Comparison of ENCODE assay signal across 20 cellular contexts in the genomic region with DNA sequence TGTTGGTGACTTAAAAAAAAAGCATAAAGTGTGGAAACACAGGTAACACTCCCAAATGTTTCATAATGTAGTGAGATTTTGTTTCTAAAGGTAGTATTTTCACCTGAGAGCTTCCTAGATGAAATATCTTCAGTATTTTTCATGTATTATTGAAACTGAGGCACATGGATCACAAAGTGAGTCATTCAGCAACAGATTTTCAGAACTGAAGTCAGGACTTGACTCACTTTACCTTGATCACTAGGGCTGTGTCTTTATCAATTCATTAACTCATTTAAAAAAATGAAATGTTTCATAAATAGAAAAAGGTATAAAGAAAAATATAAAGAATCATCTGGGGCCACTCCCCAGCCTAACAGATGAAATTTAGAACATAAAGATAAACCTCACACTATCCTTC.
DNase-seq lines count a peak whose midpoint lies in the region; ATAC-seq and TF ChIP-seq lines count a peak whose summit lies in the region.
"Had no signal": no experiment of that assay in that cellular context is flagged by ENCODE, and none has a peak within 500 bp of the region (broad histone marks: within the 10 kb centered on the region; RNA-seq: fewer than 3 reads in every experiment).

No MANE protein-coding gene starts in this region.

- H3K4me3 ChIP-seq in SJSA1 (no peak overlapping the region; the same call in 1 of the 2 replicates), esophagus squamous epithelium (peak overlapping the region; percentile 24 to 54 (median 42)), spleen (peak overlapping the region in 5 of 8 donors; percentile 29 to 62 (median 39)), BE2C (ENCODE audit: low read depth, low read length) (no peak overlapping the region)
- H3K4me3 ChIP-seq: uterus had no signal

- peak overlapping the region; percentile 90 for H3K27ac ChIP-seq in SJSA1
- H3K27ac ChIP-seq in esophagus squamous epithelium: peak overlapping the region in 3 of 4 donors; percentile 78 to 87 (median 86)
- H3K27ac ChIP-seq in spleen: peak overlapping the region in 5 of 8 donors; percentile 3 to 79 (median 76)

- no peak overlapping the region for H3K4me3 Mint-ChIP-seq in activated naive CD8-positive, alpha-beta T cell treated with anti-CD3 and anti-CD28 coated beads for 36 hours
- H3K4me3 Mint-ChIP-seq in activated naive CD8-positive, alpha-beta T cell treated with anti-CD3 and anti-CD28 coated beads, Interleukin-2, amount 50 U/mL, for 24 hours: no peak overlapping the region
- H3K4me3 Mint-ChIP-seq: activated B cell treated with CpG ODN at 0.5 μM for 24 hours; activated naive CD4-positive, alpha-beta T cell treated with anti-CD3 and anti-CD28 coated beads for 36 hours; T-cell had no signal

- DNase-seq in activated naive CD8-positive, alpha-beta T cell treated with anti-CD3 and anti-CD28 coated beads for 36 hours: no peak
- no peak for DNase-seq in activated naive CD8-positive, alpha-beta T cell treated with anti-CD3 and anti-CD28 coated beads, Interleukin-2, amount 50 U/mL, for 24 hours
- DNase-seq in SJSA1 (ENCODE audit: low read depth in 1 of 2, low spot score in 2 of 2): no peak
- no peak for DNase-seq in esophagus squamous epithelium (lab: John Stamatoyannopoulos, UW)
- no peak for DNase-seq in spleen
- no peak for DNase-seq in BE2C
- no peak for DNase-seq in activated CD8-positive, alpha-beta memory T cell treated with anti-CD3 and anti-CD28 coated beads, Interleukin-2, amount 50 U/mL, for 48 hours
- DNase-seq: activated B cell treated with CpG ODN at 0.5 μM for 24 hours; activated naive CD4-positive, alpha-beta T cell treated with anti-CD3 and anti-CD28 coated beads for 36 hours; effector CD4-positive, alpha-beta T cell; foreskin melanocyte; mesendoderm; NCI-H2029; NCI-H510A; nucleus accumbens; stimulated activated CD4-positive, alpha-beta T cell treated with anti-CD3 and anti-CD28 coated beads, Interleukin-12 subunit alpha, Interleukin-12 subunit beta, amount 100 ng/mL, for 4 hours; T-cell; uterus had no signal

- ATAC-seq in activated naive CD8-positive, alpha-beta T cell treated with anti-CD3 and anti-CD28 coated beads, Interleukin-2, amount 50 U/mL, for 24 hours: no peak
- no peak for ATAC-seq in HG02884 (IDR thresholded peaks at IDR 0.05; ENCODE audit: unreplicated experiment)
- ATAC-seq: T-cell had no signal

- TF ChIP-seq CTCF in esophagus squamous epithelium (IDR thresholded peaks at IDR 0.05) (no peak), spleen (IDR thresholded peaks at IDR 0.05 in 8 of 11, conservative IDR thresholded peaks at IDR 0.05 in 3 of 11) (no peak), BE2C (IDR thresholded peaks at IDR 0.05; ENCODE audit: low read depth, low read length) (no peak)

- intact Hi-C loops in esophagus squamous epithelium (cut with DNase I): no loop called here
- intact Hi-C loops in spleen (cut with DNase I; ENCODE audit: low total_unique reads): no loop called here

- H3K36me3 ChIP-seq in SJSA1 (0 out of 2 replicates have a peak, but pooled peaks cover 3% of the 10 kb centered on the region), esophagus squamous epithelium (peaks cover 0 to 8% (median 0%) of the 10 kb centered on the region in 3 donors), spleen (peaks cover 0 to 12% (median 0%) of the 10 kb centered on the region in 6 donors), BE2C (no peaks in the 10 kb centered on the region)
- H3K36me3 ChIP-seq: uterus had no signal

- no peaks in the 10 kb centered on the region for H3K27me3 Mint-ChIP-seq in activated naive CD8-positive, alpha-beta T cell treated with anti-CD3 and anti-CD28 coated beads for 36 hours
- H3K27me3 Mint-ChIP-seq in activated naive CD8-positive, alpha-beta T cell treated with anti-CD3 and anti-CD28 coated beads, Interleukin-2, amount 50 U/mL, for 24 hours: no peaks in the 10 kb centered on the region
- H3K27me3 Mint-ChIP-seq: activated B cell treated with CpG ODN at 0.5 μM for 24 hours; stimulated activated naive CD8-positive, alpha-beta T cell treated with anti-CD3 and anti-CD28 coated beads, Interleukin-15, Interleukin-2, amounts not matched to agents 100 ng/mL and 50 ng/mL, for 24 hours; T-cell had no signal

- H3K4me1 ChIP-seq in SJSA1 (replicated peaks) (peaks cover 34% of the 10 kb centered on the region), esophagus squamous epithelium (peaks cover 0 to 56% (median 11%) of the 10 kb centered on the region in 3 donors), spleen (peaks cover 0 to 33% (median 19%) of the 10 kb centered on the region in 6 donors), BE2C (peaks cover 4% of the 10 kb centered on the region; the same call in 1 of the 2 replicates)

- peaks cover 4% of the 10 kb centered on the region for H3K9me3 Mint-ChIP-seq in activated naive CD8-positive, alpha-beta T cell treated with anti-CD3 and anti-CD28 coated beads for 36 hours
- H3K9me3 Mint-ChIP-seq in activated naive CD8-positive, alpha-beta T cell treated with anti-CD3 and anti-CD28 coated beads, Interleukin-2, amount 50 U/mL, for 24 hours: no peaks in the 10 kb centered on the region
- H3K9me3 Mint-ChIP-seq: activated naive CD4-positive, alpha-beta T cell treated with anti-CD3 and anti-CD28 coated beads for 36 hours had no signal

- H3K27me3 ChIP-seq in SJSA1 (replicated peaks) (no peaks in the 10 kb centered on the region), esophagus squamous epithelium (no peaks in the 10 kb centered on the region), spleen (replicated peaks in 1 of 7) (no peaks in the 10 kb centered on the region), BE2C (no peaks in the 10 kb centered on the region)
- H3K27me3 ChIP-seq: uterus had no signal

- TF ChIP-seq POLR2A in esophagus squamous epithelium (IDR thresholded peaks at IDR 0.05): no peak
- TF ChIP-seq POLR2A in spleen (IDR thresholded peaks at IDR 0.05): no peak

- 0 out of 2 replicates have a peak, but pooled peaks cover 2% of the 10 kb centered on the region for H3K9me3 ChIP-seq in SJSA1 (replicated peaks)
- H3K9me3 ChIP-seq in esophagus squamous epithelium: no peaks in the 10 kb centered on the region
- peaks cover 0 to 6% (median 0%) of the 10 kb centered on the region in 8 donors for H3K9me3 ChIP-seq in spleen
- H3K9me3 ChIP-seq in BE2C: no peaks in the 10 kb centered on the region
- H3K9me3 ChIP-seq: uterus had no signal

- peak overlapping the region; percentile 56 for H3K27ac Mint-ChIP-seq in activated naive CD8-positive, alpha-beta T cell treated with anti-CD3 and anti-CD28 coated beads for 36 hours
- H3K27ac Mint-ChIP-seq in activated naive CD8-positive, alpha-beta T cell treated with anti-CD3 and anti-CD28 coated beads, Interleukin-2, amount 50 U/mL, for 24 hours: no peak overlapping the region
- H3K27ac Mint-ChIP-seq: activated B cell treated with CpG ODN at 0.5 μM for 24 hours; activated naive CD4-positive, alpha-beta T cell treated with anti-CD3 and anti-CD28 coated beads for 36 hours; stimulated activated naive CD8-positive, alpha-beta T cell treated with anti-CD3 and anti-CD28 coated beads, Interleukin-15, Interleukin-2, amounts not matched to agents 100 ng/mL and 50 ng/mL, for 24 hours; T-cell had no signal

- peaks cover 23% of the 10 kb centered on the region for H3K4me1 Mint-ChIP-seq in activated naive CD8-positive, alpha-beta T cell treated with anti-CD3 and anti-CD28 coated beads for 36 hours
- peaks cover 32% of the 10 kb centered on the region for H3K4me1 Mint-ChIP-seq in activated naive CD8-positive, alpha-beta T cell treated with anti-CD3 and anti-CD28 coated beads, Interleukin-2, amount 50 U/mL, for 24 hours

- peaks cover 11% of the 10 kb centered on the region for H3K36me3 Mint-ChIP-seq in activated naive CD8-positive, alpha-beta T cell treated with anti-CD3 and anti-CD28 coated beads for 36 hours
- peaks cover 10% of the 10 kb centered on the region for H3K36me3 Mint-ChIP-seq in activated naive CD8-positive, alpha-beta T cell treated with anti-CD3 and anti-CD28 coated beads, Interleukin-2, amount 50 U/mL, for 24 hours (ENCODE audit: low read depth)

Comparison
In these comparisons a context has a peak if more than half of its experiments do, and no peak if none do; other contexts are left out.
1. H3K4me3 ChIP-seq: peak in esophagus squamous epithelium (4 of 4) and spleen (5 of 8); none in SJSA1 (single experiment) and BE2C (single experiment).
2. Peak in every context shown above with its lines, with median percentiles within 50 percentile points of each other: H3K27ac ChIP-seq.